In genomic region chr5:80408475-80408875, GRCh38 we compare ENCODE assay signal across 8 cellular contexts. TPM values are rescaled to one million over a fixed set of nuclear protein-coding genes. Genes with fewer than 3 reads are reported as not detected.
A peak's percentile ranks its signal among the peaks of the same experiment; 100 is the strongest.
DNase-seq lines count a peak whose midpoint lies in the region; ATAC-seq and TF ChIP-seq lines count a peak whose summit lies in the region.

No MANE protein-coding gene starts in this region.

- TF ChIP-seq POLR2A in body of pancreas (IDR thresholded peaks at IDR 0.05) = no peak

- H3K9me3 Mint-ChIP-seq in Calu3 (ENCODE audit: low read depth, unreplicated experiment) (no peaks in the 10 kb centered on the region), immature natural killer cell (no peaks in the 10 kb centered on the region)

- H3K27me3 ChIP-seq in body of pancreas (no peaks in the 10 kb centered on the region), smooth muscle cell (ENCODE audit: low read depth) (no peaks in the 10 kb centered on the region)

- peaks cover 25% of the 10 kb centered on the region for H3K4me1 ChIP-seq in body of pancreas
- peaks cover 16% of the 10 kb centered on the region for H3K4me1 ChIP-seq in smooth muscle cell (ENCODE audit: low read depth)

- H3K9me3 ChIP-seq in body of pancreas (no peaks in the 10 kb centered on the region), smooth muscle cell (replicated peaks; ENCODE audit: low read depth) (no peaks in the 10 kb centered on the region)

- intact Hi-C loops in Calu3 (cut with micrococcal nuclease; ENCODE audit: unreplicated experiment) = no loop called here
- intact Hi-C loops in body of pancreas (cut with DNase I) = no loop called here

- H3K36me3 Mint-ChIP-seq in Calu3 (ENCODE audit: insufficient read depth, unreplicated experiment) (peaks cover 30% of the 10 kb centered on the region), immature natural killer cell (peaks cover 0 to 8% (median 3%) of the 10 kb centered on the region in 3 donors)

- no peaks in the 10 kb centered on the region for H3F3A ChIP-seq in smooth muscle cell (ENCODE audit: low read depth)

- peak overlapping the region; percentile 96 for H3K4me2 ChIP-seq in smooth muscle cell

- peaks cover 53% of the 10 kb centered on the region for H3K79me2 ChIP-seq in smooth muscle cell (ENCODE audit: low read depth)

- TF ChIP-seq CTCF in Calu3 (IDR thresholded peaks at IDR 0.05; ENCODE audit: unreplicated experiment) (no peak), body of pancreas (IDR thresholded peaks at IDR 0.05) (peak in 1 of 7 experiments; percentile 30), smooth muscle cell (IDR thresholded peaks at IDR 0.05; ENCODE audit: borderline replicate concordance, insufficient read depth, poor library complexity, severe bottlenecking) (no peak)

- ATAC-seq in GM19372 (IDR thresholded peaks at IDR 0.05; ENCODE audit: low read depth, unreplicated experiment) (peak; percentile 36), body of pancreas (peak; percentile 58), HG02571 (IDR thresholded peaks at IDR 0.05; ENCODE audit: unreplicated experiment) (no peak)

- H3K36me3 ChIP-seq in body of pancreas (replicated peaks in 1 of 2; ENCODE audit: insufficient read depth in 1 of 2, low read depth in 2 of 2) (no peaks in the 10 kb centered on the region), smooth muscle cell (ENCODE audit: low read depth) (no peaks in the 10 kb centered on the region)

- no TSS peak for BruUV-seq in Calu3 (replicated peaks; lab: Mats Ljungman, UMichigan)

- H3K27ac Mint-ChIP-seq in Calu3 (ENCODE audit: unreplicated experiment) = peak overlapping the region; percentile 90
- peak overlapping the region; percentile 86 to 99 (median 92) for H3K27ac Mint-ChIP-seq in immature natural killer cell

- peaks cover 41% of the 10 kb centered on the region for H4K20me1 ChIP-seq in smooth muscle cell (ENCODE audit: low read depth)

- peak overlapping the region; percentile 52 to 85 for H3K4me3 ChIP-seq in body of pancreas
- peak overlapping the region; percentile 97 for H3K4me3 ChIP-seq in smooth muscle cell

- H2AFZ ChIP-seq in smooth muscle cell (ENCODE audit: low read depth) = peak overlapping the region; percentile 89

- H3K27ac ChIP-seq in body of pancreas (peak overlapping the region; percentile 87 to 99 (median 96)), smooth muscle cell (ENCODE audit: low read depth) (peak overlapping the region; percentile 93)

- DNase-seq in Calu3 (peak; percentile 84), HS-5 (ENCODE audit: low read depth) (peak; percentile 31), RPMI7951 (ENCODE audit: low read depth) (peak; percentile 63), body of pancreas (peak; percentile 60 to 70 (median 62)), immature natural killer cell (no peak), smooth muscle cell (lab: John Stamatoyannopoulos, UW; ENCODE audit: unreplicated experiment) (peak; percentile 79)

- CTCF ChIA-PET in Calu3 (lab: Charles Lee) = interaction anchor here (0.8 to 1.7 kb wide), 4 partner anchors 62 to 1904 kb away, joined by 3 to 5 read pairs (median 4); no protein-coding TSS in a partner anchor

- peak overlapping the region; percentile 86 for H3K4me3 Mint-ChIP-seq in Calu3 (ENCODE audit: low read depth, unreplicated experiment)
- H3K4me3 Mint-ChIP-seq in immature natural killer cell = peak overlapping the region; percentile 93 to 95 (median 95)

- 0 to 1% methylated on average over 12 to 19 of the region's 19 CpGs for WGBS in body of pancreas, 2 donors
- WGBS in smooth muscle cell (ENCODE audit: low lambda C conversion rate) = under 1% methylated on average over 19 of the region's 19 CpGs

- H3K27me3 Mint-ChIP-seq in Calu3 (ENCODE audit: unreplicated experiment) (no peaks in the 10 kb centered on the region), immature natural killer cell (ENCODE audit: low read depth in 3 of 3) (peaks cover 4 to 12% (median 7%) of the 10 kb centered on the region in 3 donors)

- H3K4me1 Mint-ChIP-seq in Calu3 (ENCODE audit: low read depth, unreplicated experiment) (peaks cover 22% of the 10 kb centered on the region), immature natural killer cell (peaks cover 20 to 39% of the 10 kb centered on the region in 2 donors)

- H3K9ac ChIP-seq in smooth muscle cell (ENCODE audit: low read depth) = peak overlapping the region; percentile 96

RNA-seq across cellular contexts. Expression of gene ZFYVE16, which starts 0.6 kb away (rescaled TPM):
- total RNA-seq in Calu3 (2022) (39.3 and 52.7 TPM in 2 replicates), body of pancreas (10 to 100 TPM; 10.2 to 19.5 TPM), smooth muscle cell (40.9 and 52.4 TPM in 2 replicates)
- total RNA-seq in RPMI7951 (2014; rRNA removed; shearing (Covaris generic)) = 15.3 and 20.3 TPM in 2 replicates
- polyA plus RNA-seq in immature natural killer cell (1 to 10 TPM; 3.1 to 8.8 (median 3.2) TPM), smooth muscle cell (16.5 and 18.9 TPM in 2 replicates)

Comparison
In these comparisons a context has a peak if more than half of its experiments do, and no peak if none do; other contexts are left out.
1. DNase-seq: peak in Calu3 (single experiment), HS-5 (single experiment), RPMI7951 (single experiment), body of pancreas (4 of 4) and smooth muscle cell (single experiment); none in immature natural killer cell (0 of 3).